Comparison of ENCODE assay signal across 1 cellular context in the genomic region with DNA sequence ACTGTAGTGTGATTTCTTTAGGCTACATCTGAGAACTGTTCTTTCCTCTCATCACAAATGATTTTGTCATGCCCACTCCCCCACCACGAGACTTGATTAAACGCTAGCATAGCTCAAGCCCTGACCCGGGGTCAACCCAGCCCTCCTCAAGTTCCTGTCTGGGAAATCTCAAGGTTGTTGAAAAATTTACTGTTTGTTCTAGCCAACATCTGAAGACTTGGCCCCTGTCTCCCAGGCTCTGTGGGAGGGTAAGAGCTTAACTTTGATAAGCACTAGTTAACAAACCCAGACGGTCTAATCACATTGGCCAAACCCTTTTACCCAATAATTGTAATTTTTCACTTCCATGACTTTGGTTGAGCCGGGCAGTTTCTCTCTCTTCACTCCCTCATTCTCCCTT.
TF ChIP-seq lines count a peak whose summit lies in the region.

No MANE protein-coding gene starts in this region.

TF ChIP-seq in K562, 482 proteins besides CTCF, POLR2A, EP300 and RAD21 (continued from another document):
- TF ChIP-seq, protein P1, sequence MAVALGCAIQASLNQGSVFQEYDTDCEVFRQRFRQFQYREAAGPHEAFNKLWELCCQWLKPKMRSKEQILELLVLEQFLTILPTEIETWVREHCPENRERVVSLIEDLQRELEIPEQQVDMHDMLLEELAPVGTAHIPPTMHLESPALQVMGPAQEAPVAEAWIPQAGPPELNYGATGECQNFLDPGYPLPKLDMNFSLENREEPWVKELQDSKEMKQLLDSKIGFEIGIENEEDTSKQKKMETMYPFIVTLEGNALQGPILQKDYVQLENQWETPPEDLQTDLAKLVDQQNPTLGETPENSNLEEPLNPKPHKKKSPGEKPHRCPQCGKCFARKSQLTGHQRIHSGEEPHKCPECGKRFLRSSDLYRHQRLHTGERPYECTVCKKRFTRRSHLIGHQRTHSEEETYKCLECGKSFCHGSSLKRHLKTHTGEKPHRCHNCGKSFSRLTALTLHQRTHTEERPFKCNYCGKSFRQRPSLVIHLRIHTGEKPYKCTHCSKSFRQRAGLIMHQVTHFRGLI (CRISPR knock-in tag; IDR thresholded peaks at IDR 0.05), result no peak
- no peak for TF ChIP-seq ZNF174 (CRISPR knock-in tag; IDR thresholded peaks at IDR 0.05)
- no peak for TF ChIP-seq NR2C2 (CRISPR knock-in tag; IDR thresholded peaks at IDR 0.05)
- peak; percentile 66 for TF ChIP-seq NR2C2 (tag; IDR thresholded peaks at IDR 0.05)
- TF ChIP-seq CBFA2T3 (IDR thresholded peaks at IDR 0.05), result peak; percentile 78
- TF ChIP-seq, protein P2, sequence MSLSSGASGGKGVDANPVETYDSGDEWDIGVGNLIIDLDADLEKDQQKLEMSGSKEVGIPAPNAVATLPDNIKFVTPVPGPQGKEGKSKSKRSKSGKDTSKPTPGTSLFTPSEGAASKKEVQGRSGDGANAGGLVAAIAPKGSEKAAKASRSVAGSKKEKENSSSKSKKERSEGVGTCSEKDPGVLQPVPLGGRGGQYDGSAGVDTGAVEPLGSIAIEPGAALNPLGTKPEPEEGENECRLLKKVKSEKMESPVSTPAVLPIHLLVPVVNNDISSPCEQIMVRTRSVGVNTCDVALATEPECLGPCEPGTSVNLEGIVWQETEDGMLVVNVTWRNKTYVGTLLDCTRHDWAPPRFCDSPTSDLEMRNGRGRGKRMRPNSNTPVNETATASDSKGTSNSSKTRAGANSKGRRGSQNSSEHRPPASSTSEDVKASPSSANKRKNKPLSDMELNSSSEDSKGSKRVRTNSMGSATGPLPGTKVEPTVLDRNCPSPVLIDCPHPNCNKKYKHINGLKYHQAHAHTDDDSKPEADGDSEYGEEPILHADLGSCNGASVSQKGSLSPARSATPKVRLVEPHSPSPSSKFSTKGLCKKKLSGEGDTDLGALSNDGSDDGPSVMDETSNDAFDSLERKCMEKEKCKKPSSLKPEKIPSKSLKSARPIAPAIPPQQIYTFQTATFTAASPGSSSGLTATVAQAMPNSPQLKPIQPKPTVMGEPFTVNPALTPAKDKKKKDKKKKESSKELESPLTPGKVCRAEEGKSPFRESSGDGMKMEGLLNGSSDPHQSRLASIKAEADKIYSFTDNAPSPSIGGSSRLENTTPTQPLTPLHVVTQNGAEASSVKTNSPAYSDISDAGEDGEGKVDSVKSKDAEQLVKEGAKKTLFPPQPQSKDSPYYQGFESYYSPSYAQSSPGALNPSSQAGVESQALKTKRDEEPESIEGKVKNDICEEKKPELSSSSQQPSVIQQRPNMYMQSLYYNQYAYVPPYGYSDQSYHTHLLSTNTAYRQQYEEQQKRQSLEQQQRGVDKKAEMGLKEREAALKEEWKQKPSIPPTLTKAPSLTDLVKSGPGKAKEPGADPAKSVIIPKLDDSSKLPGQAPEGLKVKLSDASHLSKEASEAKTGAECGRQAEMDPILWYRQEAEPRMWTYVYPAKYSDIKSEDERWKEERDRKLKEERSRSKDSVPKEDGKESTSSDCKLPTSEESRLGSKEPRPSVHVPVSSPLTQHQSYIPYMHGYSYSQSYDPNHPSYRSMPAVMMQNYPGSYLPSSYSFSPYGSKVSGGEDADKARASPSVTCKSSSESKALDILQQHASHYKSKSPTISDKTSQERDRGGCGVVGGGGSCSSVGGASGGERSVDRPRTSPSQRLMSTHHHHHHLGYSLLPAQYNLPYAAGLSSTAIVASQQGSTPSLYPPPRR (CRISPR knock-in tag; IDR thresholded peaks at IDR 0.05; ENCODE audit: borderline replicate concordance), result no peak
- TF ChIP-seq ESRRB (CRISPR knock-in tag; IDR thresholded peaks at IDR 0.05; ENCODE audit: borderline replicate concordance), result no peak
- no peak for TF ChIP-seq MYNN (IDR thresholded peaks at IDR 0.05)
- no peak for TF ChIP-seq MYNN (CRISPR knock-in tag; IDR thresholded peaks at IDR 0.05)
- TF ChIP-seq MECOM (CRISPR knock-in tag; IDR thresholded peaks at IDR 0.05), result no peak
- peak; percentile 53 for TF ChIP-seq MEIS2 (IDR thresholded peaks at IDR 0.05; ENCODE audit: partially characterized antibody)
- TF ChIP-seq, protein P3, sequence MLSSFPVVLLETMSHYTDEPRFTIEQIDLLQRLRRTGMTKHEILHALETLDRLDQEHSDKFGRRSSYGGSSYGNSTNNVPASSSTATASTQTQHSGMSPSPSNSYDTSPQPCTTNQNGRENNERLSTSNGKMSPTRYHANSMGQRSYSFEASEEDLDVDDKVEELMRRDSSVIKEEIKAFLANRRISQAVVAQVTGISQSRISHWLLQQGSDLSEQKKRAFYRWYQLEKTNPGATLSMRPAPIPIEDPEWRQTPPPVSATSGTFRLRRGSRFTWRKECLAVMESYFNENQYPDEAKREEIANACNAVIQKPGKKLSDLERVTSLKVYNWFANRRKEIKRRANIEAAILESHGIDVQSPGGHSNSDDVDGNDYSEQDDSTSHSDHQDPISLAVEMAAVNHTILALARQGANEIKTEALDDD (IDR thresholded peaks at IDR 0.05), result peak; percentile 99
- TF ChIP-seq, protein P4, sequence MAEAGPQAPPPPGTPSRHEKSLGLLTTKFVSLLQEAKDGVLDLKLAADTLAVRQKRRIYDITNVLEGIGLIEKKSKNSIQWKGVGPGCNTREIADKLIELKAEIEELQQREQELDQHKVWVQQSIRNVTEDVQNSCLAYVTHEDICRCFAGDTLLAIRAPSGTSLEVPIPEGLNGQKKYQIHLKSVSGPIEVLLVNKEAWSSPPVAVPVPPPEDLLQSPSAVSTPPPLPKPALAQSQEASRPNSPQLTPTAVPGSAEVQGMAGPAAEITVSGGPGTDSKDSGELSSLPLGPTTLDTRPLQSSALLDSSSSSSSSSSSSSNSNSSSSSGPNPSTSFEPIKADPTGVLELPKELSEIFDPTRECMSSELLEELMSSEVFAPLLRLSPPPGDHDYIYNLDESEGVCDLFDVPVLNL (CRISPR knock-in tag; IDR thresholded peaks at IDR 0.05; ENCODE audit: low read depth), result no peak
- 0 out of 2 replicates have a peak, but pooled peaks have one; percentile 14 for TF ChIP-seq SOX6 (IDR thresholded peaks at IDR 0.05)
- no peak for TF ChIP-seq STAT5B (CRISPR knock-in tag; IDR thresholded peaks at IDR 0.05)
- peak; percentile 78 for TF ChIP-seq NCOR1 (IDR thresholded peaks at IDR 0.05)
- peak in 1 of 2 experiments; percentile 77; a peak in 2 of 4 replicates for TF ChIP-seq TBL1XR1 (IDR thresholded peaks at IDR 0.05; ENCODE audit: low read length in 2 of 2)
- peak; percentile 47 for TF ChIP-seq HDAC3 (IDR thresholded peaks at IDR 0.05; ENCODE audit: borderline replicate concordance, partially characterized antibody)
- TF ChIP-seq KLF6 (CRISPR knock-in tag; IDR thresholded peaks at IDR 0.05; ENCODE audit: borderline replicate concordance), result no peak
- peak; percentile 39; the same call in 1 of the 2 replicates for TF ChIP-seq SMARCA4 (IDR thresholded peaks at IDR 0.05)
- peak; percentile 38; the same call in 1 of the 2 replicates for TF ChIP-seq NFIC (IDR thresholded peaks at IDR 0.05)
- peak; percentile 36; the same call in 1 of the 2 replicates for TF ChIP-seq BHLHE40 (IDR thresholded peaks at IDR 0.05; ENCODE audit: low read length)
- TF ChIP-seq MTF1 (CRISPR knock-in tag; IDR thresholded peaks at IDR 0.05; ENCODE audit: borderline replicate concordance), result no peak
- TF ChIP-seq, protein P5, sequence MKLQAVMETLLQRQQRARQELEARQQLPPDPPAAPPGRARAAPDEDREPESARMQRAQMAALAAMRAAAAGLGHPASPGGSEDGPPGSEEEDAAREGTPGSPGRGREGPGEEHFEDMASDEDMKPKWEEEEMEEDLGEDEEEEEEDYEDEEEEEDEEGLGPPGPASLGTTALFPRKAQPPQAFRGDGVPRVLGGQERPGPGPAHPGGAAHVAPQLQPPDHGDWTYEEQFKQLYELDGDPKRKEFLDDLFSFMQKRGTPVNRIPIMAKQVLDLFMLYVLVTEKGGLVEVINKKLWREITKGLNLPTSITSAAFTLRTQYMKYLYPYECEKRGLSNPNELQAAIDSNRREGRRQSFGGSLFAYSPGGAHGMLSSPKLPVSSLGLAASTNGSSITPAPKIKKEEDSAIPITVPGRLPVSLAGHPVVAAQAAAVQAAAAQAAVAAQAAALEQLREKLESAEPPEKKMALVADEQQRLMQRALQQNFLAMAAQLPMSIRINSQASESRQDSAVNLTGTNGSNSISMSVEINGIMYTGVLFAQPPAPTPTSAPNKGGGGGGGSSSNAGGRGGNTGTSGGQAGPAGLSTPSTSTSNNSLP (IDR thresholded peaks at IDR 0.05; ENCODE audit: borderline replicate concordance, low read depth, low read length), result peak; percentile 6; the same call in 1 of the 2 replicates
- TF ChIP-seq, protein P6, sequence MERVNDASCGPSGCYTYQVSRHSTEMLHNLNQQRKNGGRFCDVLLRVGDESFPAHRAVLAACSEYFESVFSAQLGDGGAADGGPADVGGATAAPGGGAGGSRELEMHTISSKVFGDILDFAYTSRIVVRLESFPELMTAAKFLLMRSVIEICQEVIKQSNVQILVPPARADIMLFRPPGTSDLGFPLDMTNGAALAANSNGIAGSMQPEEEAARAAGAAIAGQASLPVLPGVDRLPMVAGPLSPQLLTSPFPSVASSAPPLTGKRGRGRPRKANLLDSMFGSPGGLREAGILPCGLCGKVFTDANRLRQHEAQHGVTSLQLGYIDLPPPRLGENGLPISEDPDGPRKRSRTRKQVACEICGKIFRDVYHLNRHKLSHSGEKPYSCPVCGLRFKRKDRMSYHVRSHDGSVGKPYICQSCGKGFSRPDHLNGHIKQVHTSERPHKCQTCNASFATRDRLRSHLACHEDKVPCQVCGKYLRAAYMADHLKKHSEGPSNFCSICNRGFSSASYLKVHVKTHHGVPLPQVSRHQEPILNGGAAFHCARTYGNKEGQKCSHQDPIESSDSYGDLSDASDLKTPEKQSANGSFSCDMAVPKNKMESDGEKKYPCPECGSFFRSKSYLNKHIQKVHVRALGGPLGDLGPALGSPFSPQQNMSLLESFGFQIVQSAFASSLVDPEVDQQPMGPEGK (CRISPR knock-in tag; IDR thresholded peaks at IDR 0.05; ENCODE audit: borderline replicate concordance), result no peak
